ENCODE assay signal across 17 cellular contexts in the genomic region with DNA sequence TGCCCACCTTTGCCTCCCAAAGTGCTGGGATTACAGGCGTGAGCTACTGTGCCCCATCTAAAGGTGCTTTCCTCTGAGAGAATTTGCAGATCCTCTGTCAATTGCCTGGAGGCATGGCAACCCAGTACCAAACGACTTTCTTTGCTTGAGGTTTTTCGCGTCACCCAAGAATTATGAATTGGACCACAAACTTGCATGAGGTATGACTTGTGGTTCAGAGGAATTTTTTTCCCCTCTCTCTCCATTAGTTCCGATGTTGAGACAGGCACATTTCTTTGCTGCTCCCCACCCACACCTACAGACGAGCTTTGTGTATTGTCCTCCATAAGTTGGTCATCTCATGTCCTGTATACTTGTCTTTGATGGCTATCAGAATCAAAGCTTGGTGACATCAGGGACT. TPM values are rescaled to one million over a fixed set of nuclear protein-coding genes. Genes with fewer than 3 reads are reported as not detected.
DNase-seq lines count a peak whose midpoint lies in the region; ATAC-seq and TF ChIP-seq lines count a peak whose summit lies in the region.
"Had no signal": no experiment of that assay in that cellular context is flagged by ENCODE, and none has a peak within 500 bp of the region (broad histone marks: within the 10 kb centered on the region; RNA-seq: fewer than 3 reads in every experiment).

No MANE protein-coding gene starts in this region.

- H3K36me3 ChIP-seq in SJSA1 (no peaks in the 10 kb centered on the region), fibroblast of lung (ENCODE audit: control insufficient read depth, insufficient read depth, low read length) (no peaks in the 10 kb centered on the region), esophagus squamous epithelium (no peaks in the 10 kb centered on the region)
- H3K36me3 ChIP-seq: adrenal gland, left ventricle myocardium inferior, neural progenitor cell had no signal

- H3K27me3 Mint-ChIP-seq in activated CD4-positive, alpha-beta T cell treated with anti-CD3 and anti-CD28 coated beads for 36 hours, result peaks cover 13% of the 10 kb centered on the region
- peaks cover 10% of the 10 kb centered on the region for H3K27me3 Mint-ChIP-seq in nephron progenitor cell (ENCODE audit: low read depth, poor library complexity)
- H3K27me3 Mint-ChIP-seq: type B pancreatic cell had no signal

- ATAC-seq in activated CD4-positive, alpha-beta T cell treated with anti-CD3 and anti-CD28 coated beads for 36 hours, result peak; percentile 23
- no peak for ATAC-seq in GM18517 (IDR thresholded peaks at IDR 0.05; ENCODE audit: unreplicated experiment)

- no peak overlapping the region for H3K4me3 ChIP-seq in SJSA1
- H3K4me3 ChIP-seq in fibroblast of lung (replicated peaks in 1 of 4; ENCODE audit: control extremely low read depth in 1 of 4, insufficient read depth in 1 of 4, low read depth in 3 of 4, low read length in 4 of 4), result no peak overlapping the region
- H3K4me3 ChIP-seq in esophagus squamous epithelium, result no peak overlapping the region
- H3K4me3 ChIP-seq: adrenal gland, left ventricle myocardium inferior, neural progenitor cell had no signal

- no peaks in the 10 kb centered on the region for H3K4me1 Mint-ChIP-seq in activated CD4-positive, alpha-beta T cell treated with anti-CD3 and anti-CD28 coated beads for 36 hours
- no peaks in the 10 kb centered on the region for H3K4me1 Mint-ChIP-seq in nephron progenitor cell
- H3K4me1 Mint-ChIP-seq: neural progenitor cell had no signal

- H3K27me3 ChIP-seq in SJSA1 (replicated peaks), result no peaks in the 10 kb centered on the region
- no peaks in the 10 kb centered on the region for H3K27me3 ChIP-seq in fibroblast of lung (ENCODE audit: control insufficient read depth, insufficient read depth, low read length)
- peaks cover 0 to 4% (median 0%) of the 10 kb centered on the region in 4 donors for H3K27me3 ChIP-seq in esophagus squamous epithelium
- H3K27me3 ChIP-seq: adrenal gland, neural progenitor cell had no signal

- no peak overlapping the region for H3K9ac ChIP-seq in fibroblast of lung (ENCODE audit: insufficient read depth, low read length)
- H3K9ac ChIP-seq: neural progenitor cell had no signal

- H3K9me3 Mint-ChIP-seq in activated CD4-positive, alpha-beta T cell treated with anti-CD3 and anti-CD28 coated beads for 36 hours (ENCODE audit: low read depth), result peaks cover 9% of the 10 kb centered on the region
- peaks cover 47% of the 10 kb centered on the region for H3K9me3 Mint-ChIP-seq in nephron progenitor cell

- no peak overlapping the region for H2AFZ ChIP-seq in fibroblast of lung (ENCODE audit: low read length)
- H2AFZ ChIP-seq: neural progenitor cell had no signal

- H3K4me1 ChIP-seq in SJSA1 (replicated peaks) (peaks cover 9% of the 10 kb centered on the region), fibroblast of lung (ENCODE audit: control insufficient read depth, extremely low read depth, insufficient read depth, low read length) (no peaks in the 10 kb centered on the region), esophagus squamous epithelium (no peaks in the 10 kb centered on the region)
- H3K4me1 ChIP-seq: adrenal gland, left ventricle myocardium inferior, neural progenitor cell had no signal

- intact Hi-C loops in activated CD4-positive, alpha-beta T cell treated with anti-CD3 and anti-CD28 coated beads for 36 hours (cut with DNase I, micrococcal nuclease), result no loop called here
- intact Hi-C loops in esophagus squamous epithelium (cut with DNase I), result no loop called here

- WGBS in esophagus squamous epithelium, 2 donors, result 50 to 56% methylated on average over 6 of the region's 6 CpGs

- H3K9me3 ChIP-seq in SJSA1 (replicated peaks), result 0 out of 2 replicates have a peak, but pooled peaks cover 9% of the 10 kb centered on the region
- H3K9me3 ChIP-seq in fibroblast of lung (ENCODE audit: control insufficient read depth, insufficient read depth, low read depth, low read length), result no peaks in the 10 kb centered on the region
- peaks cover 0 to 13% (median 5%) of the 10 kb centered on the region in 3 donors for H3K9me3 ChIP-seq in esophagus squamous epithelium
- H3K9me3 ChIP-seq: adrenal gland had no signal

- TF ChIP-seq CTCF in fibroblast of lung (conservative IDR thresholded peaks at IDR 0.05 in 1 of 2, IDR thresholded peaks at IDR 0.05 in 1 of 2; ENCODE audit: low read depth in 1 of 2, low read length in 2 of 2), result no peak
- no peak for TF ChIP-seq CTCF in esophagus squamous epithelium (IDR thresholded peaks at IDR 0.05)
- no peak for TF ChIP-seq CTCF in nephron progenitor cell (IDR thresholded peaks at IDR 0.05)

- H3K79me2 ChIP-seq in fibroblast of lung (ENCODE audit: control insufficient read depth, insufficient read depth, low read length), result no peaks in the 10 kb centered on the region

- H3K4me3 Mint-ChIP-seq in activated CD4-positive, alpha-beta T cell treated with anti-CD3 and anti-CD28 coated beads for 36 hours, result no peak overlapping the region
- no peak overlapping the region for H3K4me3 Mint-ChIP-seq in nephron progenitor cell
- H3K4me3 Mint-ChIP-seq: neural progenitor cell, type B pancreatic cell had no signal

- CTCF ChIA-PET in activated CD4-positive, alpha-beta T cell treated with anti-CD3 and anti-CD28 coated beads for 36 hours (lab: Charles Lee), result interaction anchor here (0.7 kb wide), 1 partner anchor 27 kb away, joined by 6 read pairs; no protein-coding TSS in a partner anchor

- peaks cover 5% of the 10 kb centered on the region for H3K36me3 Mint-ChIP-seq in activated CD4-positive, alpha-beta T cell treated with anti-CD3 and anti-CD28 coated beads for 36 hours (ENCODE audit: low read depth)
- peaks cover 4% of the 10 kb centered on the region for H3K36me3 Mint-ChIP-seq in nephron progenitor cell (ENCODE audit: low read depth)
- H3K36me3 Mint-ChIP-seq: neural progenitor cell, type B pancreatic cell had no signal

- H3K4me2 ChIP-seq in fibroblast of lung (ENCODE audit: extremely low read depth, insufficient read depth, low read length), result no peak overlapping the region
- H3K4me2 ChIP-seq: neural progenitor cell had no signal

- H4K20me1 ChIP-seq in fibroblast of lung (ENCODE audit: control insufficient read depth, extremely low read depth, insufficient read depth, low read length), result no peaks in the 10 kb centered on the region

- POLR2A ChIA-PET in activated CD4-positive, alpha-beta T cell treated with anti-CD3 and anti-CD28 coated beads for 36 hours (lab: Charles Lee), result no interaction called here

- no peak for TF ChIP-seq POLR2A in esophagus squamous epithelium (IDR thresholded peaks at IDR 0.05)

- no peak overlapping the region for H3K27ac Mint-ChIP-seq in activated CD4-positive, alpha-beta T cell treated with anti-CD3 and anti-CD28 coated beads for 36 hours
- no peak overlapping the region for H3K27ac Mint-ChIP-seq in nephron progenitor cell
- H3K27ac Mint-ChIP-seq: neural progenitor cell, type B pancreatic cell had no signal

- no peak overlapping the region for H3K27ac ChIP-seq in SJSA1
- no peak overlapping the region for H3K27ac ChIP-seq in fibroblast of lung (ENCODE audit: insufficient read depth, low read length)
- no peak overlapping the region for H3K27ac ChIP-seq in esophagus squamous epithelium
- H3K27ac ChIP-seq: 22Rv1, adrenal gland, left ventricle myocardium inferior, neural progenitor cell had no signal

- DNase-seq in activated CD4-positive, alpha-beta T cell treated with anti-CD3 and anti-CD28 coated beads for 36 hours, result no peak
- no peak for DNase-seq in activated CD4-positive, alpha-beta T cell treated with anti-CD3 and anti-CD28 coated beads, Interleukin-2, amount 50 U/mL, for 1 hour
- DNase-seq in SJSA1 (ENCODE audit: low read depth in 1 of 2, low spot score in 2 of 2) (peak; percentile 61 to 71), fibroblast of lung (ENCODE audit: low read depth in 2 of 2) (peak; percentile 46 to 96), stromal cell of bone marrow (ENCODE audit: low read depth) (peak; percentile 29), esophagus squamous epithelium (lab: John Stamatoyannopoulos, UW) (no peak), nephron progenitor cell (no peak)
- DNase-seq: activated CD8-positive, alpha-beta memory T cell treated with anti-CD3 and anti-CD28 coated beads, Interleukin-2, amount 50 U/mL, for 4 hours; adrenal gland; glutamatergic neuron; left ventricle myocardium inferior; NCI-H1092 treated with DMSO at 0.1 percent for 48 hours; NCI-H526 treated with DMSO at 0.1 percent for 48 hours had no signal

RNA-seq across cellular contexts. Expression of a gene that starts 11.8 kb away (rescaled TPM):
- total RNA-seq in activated CD4-positive, alpha-beta T cell treated with anti-CD3 and anti-CD28 coated beads for 36 hours, result 10 to 100 TPM; 33.9 to 44.5 TPM
- 18.2 and 28.8 TPM in 2 replicates for total RNA-seq in SJSA1 (2014; rRNA removed; shearing (Covaris generic))
- total RNA-seq in fibroblast of lung (24.1 and 30.9 TPM in 2 replicates), esophagus squamous epithelium (10 to 100 TPM; 14.8 to 31.3 (median 20.5) TPM)
- 28.5 and 32.2 TPM in 2 replicates for polyA plus RNA-seq in fibroblast of lung
- 19.6 and 19.8 TPM in 2 replicates for polyA plus RNA-seq in fibroblast of lung (2012)
- 16.6 and 20.8 TPM in 2 replicates for polyA minus RNA-seq in fibroblast of lung (ENCODE audit: low replicate concordance)

Comparison
In these comparisons a context has a peak if more than half of its experiments do, and no peak if none do; other contexts are left out.
1. DNase-seq: peak in SJSA1 (2 of 2), fibroblast of lung (2 of 2) and stromal cell of bone marrow (single experiment); none in activated CD4-positive, alpha-beta T cell treated with anti-CD3 and anti-CD28 coated beads for 36 hours (single experiment), activated CD4-positive, alpha-beta T cell treated with anti-CD3 and anti-CD28 coated beads, Interleukin-2, amount 50 U/mL, for 1 hour (single experiment), esophagus squamous epithelium (single experiment) and nephron progenitor cell (single experiment).